10 cellular contexts compared by ENCODE assay signal in the genomic region with DNA sequence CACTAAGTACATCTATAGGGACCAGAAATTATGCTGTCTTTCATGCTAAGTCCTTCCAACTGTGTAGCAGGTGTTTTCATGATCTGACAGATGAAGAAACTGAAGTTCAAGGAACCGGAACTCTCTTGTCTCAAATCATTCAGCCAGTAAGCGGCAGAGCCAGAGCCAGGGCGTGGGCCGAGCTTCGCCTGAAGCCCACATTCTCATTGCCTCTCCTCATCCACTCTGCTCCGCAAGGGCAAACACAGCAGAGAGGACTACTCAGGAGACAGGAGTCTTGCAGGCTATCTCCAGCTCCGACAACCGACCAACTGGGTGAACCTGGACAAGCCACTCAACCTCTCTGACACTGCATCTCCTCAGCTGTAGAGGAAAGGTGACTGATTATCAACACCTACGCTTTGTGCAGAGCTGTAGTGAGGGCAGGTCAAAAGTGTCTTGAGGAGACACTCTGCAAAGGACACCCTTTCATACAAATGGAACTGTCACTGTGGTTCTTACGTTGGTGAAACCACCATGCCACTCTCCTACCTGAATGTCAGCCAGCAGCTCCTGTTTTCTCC.
A peak's percentile ranks its signal among the peaks of the same experiment; 100 is the strongest.
DNase-seq lines count a peak whose midpoint lies in the region; ATAC-seq, FAIRE-seq and TF ChIP-seq lines count a peak whose summit lies in the region.
"Had no signal": no experiment of that assay in that cellular context is flagged by ENCODE, and none has a peak within 500 bp of the region (broad histone marks: within the 10 kb centered on the region; RNA-seq: fewer than 3 reads in every experiment).

No MANE protein-coding gene starts in this region.

- H3K4me1 ChIP-seq in OCI-LY3 (ENCODE audit: low read length) (peaks cover 63% of the 10 kb centered on the region), endodermal cell (ENCODE audit: control insufficient read depth, insufficient read depth, low read length) (no peaks in the 10 kb centered on the region), smooth muscle cell (ENCODE audit: low read depth) (peaks cover 4% of the 10 kb centered on the region)
- H3K4me1 ChIP-seq: tibial artery had no signal

- H3K9ac ChIP-seq in OCI-LY3 (ENCODE audit: low read length), result peak overlapping the region; percentile 48
- H3K9ac ChIP-seq in endodermal cell (ENCODE audit: extremely low read depth, low read length, poor library complexity, severe bottlenecking), result no peak overlapping the region
- H3K9ac ChIP-seq in smooth muscle cell (ENCODE audit: low read depth), result no peak overlapping the region
- H3K9ac ChIP-seq: GM23248 had no signal

- H4K20me1 ChIP-seq in OCI-LY3 (ENCODE audit: insufficient read depth, low read length) (peaks cover 24% of the 10 kb centered on the region), smooth muscle cell (ENCODE audit: low read depth) (peaks cover 26% of the 10 kb centered on the region)

- no peaks in the 10 kb centered on the region for H3K9me3 Mint-ChIP-seq in nephron
- no peaks in the 10 kb centered on the region for H3K9me3 Mint-ChIP-seq in endodermal cell

- H3K27ac Mint-ChIP-seq in nephron, result peak overlapping the region; percentile 60 to 89 (median 70)
- H3K27ac Mint-ChIP-seq in endodermal cell, result no peak overlapping the region

- H3K27me3 ChIP-seq in OCI-LY3 (ENCODE audit: low read depth, low read length) (no peaks in the 10 kb centered on the region), endodermal cell (ENCODE audit: control insufficient read depth, insufficient read depth, low read length, poor library complexity, severe bottlenecking) (no peaks in the 10 kb centered on the region), smooth muscle cell (ENCODE audit: low read depth) (no peaks in the 10 kb centered on the region)
- H3K27me3 ChIP-seq: gastrocnemius medialis, tibial artery had no signal

- H3K4me2 ChIP-seq in OCI-LY3 (ENCODE audit: low read length), result peak overlapping the region; percentile 70
- H3K4me2 ChIP-seq in smooth muscle cell, result no peak overlapping the region

- FAIRE-seq in GM18507 (lab: Jason Lieb, UNC), result peak; percentile 94

- H3F3A ChIP-seq in smooth muscle cell (ENCODE audit: low read depth), result peaks cover 5% of the 10 kb centered on the region

- H2AFZ ChIP-seq in OCI-LY3 (ENCODE audit: low read depth, low read length), result no peak overlapping the region
- H2AFZ ChIP-seq in smooth muscle cell (ENCODE audit: low read depth), result no peak overlapping the region
- H2AFZ ChIP-seq: GM23248 had no signal

- H3K27me3 Mint-ChIP-seq in nephron (ENCODE audit: low read depth), result no peaks in the 10 kb centered on the region
- H3K27me3 Mint-ChIP-seq in endodermal cell (ENCODE audit: insufficient read depth), result no peaks in the 10 kb centered on the region

- peaks cover 39% of the 10 kb centered on the region for H3K4me1 Mint-ChIP-seq in nephron
- peaks cover under 1% of the 10 kb centered on the region for H3K4me1 Mint-ChIP-seq in endodermal cell

- peaks cover 15% of the 10 kb centered on the region for H3K36me3 Mint-ChIP-seq in nephron (ENCODE audit: low read depth)
- peaks cover 7% of the 10 kb centered on the region for H3K36me3 Mint-ChIP-seq in endodermal cell (ENCODE audit: low read depth)

- peaks cover 74% of the 10 kb centered on the region for H3K79me2 ChIP-seq in OCI-LY3 (ENCODE audit: low read length)
- peaks cover 31% of the 10 kb centered on the region for H3K79me2 ChIP-seq in smooth muscle cell (ENCODE audit: low read depth)

- H3K9me3 ChIP-seq in OCI-LY3 (ENCODE audit: insufficient read depth, low read length) (no peaks in the 10 kb centered on the region), endodermal cell (ENCODE audit: control insufficient read depth, low read length) (no peaks in the 10 kb centered on the region), smooth muscle cell (replicated peaks; ENCODE audit: low read depth) (no peaks in the 10 kb centered on the region)
- H3K9me3 ChIP-seq: gastrocnemius medialis, tibial artery had no signal

- DNase-seq in GM18507 (ENCODE audit: extremely low spot score, insufficient read length, low read depth), result no peak
- DNase-seq in endodermal cell, result no peak
- DNase-seq in smooth muscle cell (lab: John Stamatoyannopoulos, UW; ENCODE audit: unreplicated experiment), result no peak
- DNase-seq in NCI-H2029 (lab: John Stamatoyannopoulos, UW), result no peak

- ATAC-seq in GM21529 (IDR thresholded peaks at IDR 0.05; ENCODE audit: unreplicated experiment), result peak; percentile 59

- TF ChIP-seq CTCF in OCI-LY3 (IDR thresholded peaks at IDR 0.05; ENCODE audit: low read depth, low read length) (no peak), nephron (IDR thresholded peaks at IDR 0.05; ENCODE audit: unreplicated experiment in 3 of 3) (no peak), endodermal cell (conservative IDR thresholded peaks at IDR 0.05) (no peak), smooth muscle cell (IDR thresholded peaks at IDR 0.05; ENCODE audit: borderline replicate concordance, insufficient read depth, poor library complexity, severe bottlenecking) (no peak)

- H3K27ac ChIP-seq in OCI-LY3 (ENCODE audit: low read length) (peak overlapping the region; percentile 86), endodermal cell (ENCODE audit: low read depth, low read length) (no peak overlapping the region), smooth muscle cell (ENCODE audit: low read depth) (no peak overlapping the region)
- H3K27ac ChIP-seq: GM23248, tibial artery had no signal

- H3K36me3 ChIP-seq in OCI-LY3 (replicated peaks; ENCODE audit: low read depth, low read length) (peaks cover 15% of the 10 kb centered on the region), endodermal cell (ENCODE audit: control insufficient read depth, insufficient read depth, low read length) (peaks cover 15% of the 10 kb centered on the region), smooth muscle cell (ENCODE audit: low read depth) (no peaks in the 10 kb centered on the region)

- H3K4me3 ChIP-seq in OCI-LY3 (ENCODE audit: low read length), result peak overlapping the region; percentile 47
- no peak overlapping the region for H3K4me3 ChIP-seq in endodermal cell (ENCODE audit: low read length)
- no peak overlapping the region for H3K4me3 ChIP-seq in smooth muscle cell
- H3K4me3 ChIP-seq: gastrocnemius medialis, GM23248, tibial artery had no signal

- no peak overlapping the region for H3K4me3 Mint-ChIP-seq in nephron
- no peak overlapping the region for H3K4me3 Mint-ChIP-seq in endodermal cell

- 92 to 100% methylated on average over 5 to 10 of the region's 10 CpGs for WGBS in endodermal cell (ENCODE audit: insufficient coverage in 1 of 2, insufficient read length in 1 of 2), 2 experiments
- WGBS in smooth muscle cell (ENCODE audit: low lambda C conversion rate), result 95% methylated on average over 10 of the region's 10 CpGs
